In the genomic region with DNA sequence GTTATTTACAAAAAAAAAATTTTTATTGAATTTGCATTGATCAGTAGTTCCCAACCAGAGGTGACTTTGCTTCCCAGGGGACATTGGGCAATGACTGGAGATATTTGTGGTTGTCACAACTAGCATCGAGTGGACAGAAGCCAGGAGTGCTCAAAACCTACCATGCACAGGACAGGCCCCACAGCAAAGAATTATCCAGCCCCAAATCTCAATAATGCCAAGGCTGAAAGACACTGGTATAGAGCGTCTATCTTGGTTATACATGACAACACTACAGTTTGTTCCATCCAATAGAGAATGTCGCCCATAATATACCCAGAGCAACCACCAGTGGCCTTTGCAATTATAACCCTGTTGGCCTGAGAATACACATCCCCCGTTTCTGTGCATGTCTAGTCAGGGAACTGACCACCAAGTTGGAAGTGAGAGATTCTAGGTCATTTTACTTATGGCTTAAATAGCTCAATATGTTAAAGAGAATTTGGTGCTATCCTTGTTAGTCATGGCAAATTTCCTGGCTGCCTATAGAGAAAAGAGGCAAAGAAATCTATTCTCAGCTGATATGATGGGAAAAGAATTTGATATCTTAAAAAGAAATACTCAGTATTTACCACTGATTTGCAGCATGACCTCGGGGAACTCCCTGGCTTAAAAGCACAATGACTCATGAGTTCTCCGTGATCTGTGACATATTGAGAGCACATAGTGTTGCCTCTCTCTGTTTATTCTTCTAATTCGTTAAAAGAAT, we compare ENCODE assay signal across 11 cellular contexts.
DNase-seq lines count a peak whose midpoint lies in the region; ATAC-seq, FAIRE-seq and TF ChIP-seq lines count a peak whose summit lies in the region.
"Had no signal": no experiment of that assay in that cellular context is flagged by ENCODE, and none has a peak within 500 bp of the region (broad histone marks: within the 10 kb centered on the region; RNA-seq: fewer than 3 reads in every experiment).

No MANE protein-coding gene starts in this region.

- peak in 1 of 6 experiments; percentile 3 for TF ChIP-seq CTCF in adrenal gland (IDR thresholded peaks at IDR 0.05)
- TF ChIP-seq CTCF in lung (IDR thresholded peaks at IDR 0.05; ENCODE audit: control extremely low read depth, extremely low read depth): no peak

- in situ Hi-C loops in Caki2 (cut with HindIII; ENCODE audit: low pct_unique_long_range_greater_than_20kb, low sequenced_read_pairs) (no loop called here), HAP-1 (cut with MboI; ENCODE audit: low sequenced_read_pairs) (no loop called here)

- H3K27ac ChIP-seq in adrenal gland (peak overlapping the region in 2 of 5 donors; percentile 10 to 31), lung (ENCODE audit: low read depth in 1 of 2, low read length in 1 of 2) (no peak overlapping the region)
- H3K27ac ChIP-seq: neural progenitor cell had no signal

- H3K4me3 Mint-ChIP-seq in effector memory CD8-positive, alpha-beta T cell: no peak overlapping the region
- H3K4me3 Mint-ChIP-seq: endodermal cell, neural progenitor cell had no signal

- H3K9me3 Mint-ChIP-seq in effector memory CD8-positive, alpha-beta T cell: no peaks in the 10 kb centered on the region
- H3K9me3 Mint-ChIP-seq: endodermal cell had no signal

- H3K4me3 ChIP-seq in adrenal gland (no peak overlapping the region), lung (no peak overlapping the region), HAP-1 (no peak overlapping the region)
- H3K4me3 ChIP-seq: neural progenitor cell had no signal

- intact Hi-C loops in adrenal gland (cut with DNase I): no loop called here

- H3K9me3 ChIP-seq in adrenal gland (replicated peaks in 1 of 3) (no peaks in the 10 kb centered on the region), lung (ENCODE audit: control insufficient read depth in 2 of 2, insufficient read depth in 1 of 2, low read length in 1 of 2) (no peaks in the 10 kb centered on the region), HAP-1 (no peaks in the 10 kb centered on the region)

- DNase-seq in Caki2 (ENCODE audit: low read depth) (peak; percentile 55), H54 (ENCODE audit: insufficient read length, low spot score) (no peak), adrenal gland (peak; percentile 33 to 64 (median 49)), lung (ENCODE audit: low spot score) (no peak), HAP-1 (ENCODE audit: low spot score in 2 of 2) (no peak), GDM1 (lab: John Stamatoyannopoulos, UW) (no peak)
- DNase-seq in activated effector memory CD4-positive, alpha-beta T cell treated with anti-CD3 and anti-CD28 coated beads, Interleukin-2, amount 50 U/mL, for 16 hours: no peak
- DNase-seq in effector memory CD8-positive, alpha-beta T cell: no peak
- DNase-seq: activated CD4-positive, alpha-beta T cell treated with anti-CD3 and anti-CD28 coated beads, Interleukin-2, amount 50 U/mL, for 1 hour; endodermal cell had no signal

- TF ChIP-seq POLR2A in H54 (IDR thresholded peaks at IDR 0.05; ENCODE audit: low read depth, low read length) (no peak), adrenal gland (IDR thresholded peaks at IDR 0.05) (no peak)

- H3K4me1 Mint-ChIP-seq in effector memory CD8-positive, alpha-beta T cell (ENCODE audit: low read depth in 2 of 2): peaks cover 4 to 5% of the 10 kb centered on the region in 2 donors
- H3K4me1 Mint-ChIP-seq: endodermal cell had no signal

- peak; percentile 47 for ATAC-seq in lung (ENCODE audit: insufficient read depth, low FRiP score)
- ATAC-seq in effector memory CD8-positive, alpha-beta T cell (replicated peaks): no peak

- no peaks in the 10 kb centered on the region for H3K36me3 Mint-ChIP-seq in effector memory CD8-positive, alpha-beta T cell (ENCODE audit: insufficient read depth)
- H3K36me3 Mint-ChIP-seq: neural progenitor cell had no signal

- peaks cover 19 to 21% of the 10 kb centered on the region in 2 donors for H3K27me3 Mint-ChIP-seq in effector memory CD8-positive, alpha-beta T cell

- H3K4me1 ChIP-seq in adrenal gland (replicated peaks in 1 of 2) (peaks cover 8 to 9% of the 10 kb centered on the region in 2 donors), lung (ENCODE audit: control insufficient read depth in 2 of 2, insufficient read depth in 2 of 2, low read length in 2 of 2) (peaks cover 0 to 3% of the 10 kb centered on the region in 2 donors), HAP-1 (no peaks in the 10 kb centered on the region)
- H3K4me1 ChIP-seq: neural progenitor cell had no signal

- 42 to 48% (median 45%) methylated on average over 7 of the region's 7 CpGs for WGBS in adrenal gland, 4 donors
- WGBS in lung, 2 donors: 50 to 58% methylated on average over 7 of the region's 7 CpGs

- H3K36me3 ChIP-seq in adrenal gland (replicated peaks in 1 of 2) (no peaks in the 10 kb centered on the region), lung (ENCODE audit: control insufficient read depth in 2 of 2, insufficient read depth in 2 of 2, low read length in 2 of 2) (no peaks in the 10 kb centered on the region), HAP-1 (replicated peaks) (no peaks in the 10 kb centered on the region)
- H3K36me3 ChIP-seq: neural progenitor cell had no signal

- H3K27ac Mint-ChIP-seq in effector memory CD8-positive, alpha-beta T cell: no peak overlapping the region
- H3K27ac Mint-ChIP-seq: endodermal cell, neural progenitor cell had no signal

- H3K27me3 ChIP-seq in adrenal gland (no peaks in the 10 kb centered on the region), lung (ENCODE audit: control insufficient read depth, insufficient read depth) (no peaks in the 10 kb centered on the region), HAP-1 (ENCODE audit: low read depth) (no peaks in the 10 kb centered on the region)
- H3K27me3 ChIP-seq: neural progenitor cell had no signal

- FAIRE-seq in H54 (lab: Jason Lieb, UNC): peak; percentile 91

Comparison
In these comparisons a context has a peak if more than half of its experiments do, and no peak if none do; other contexts are left out.
1. DNase-seq: peak in Caki2 (single experiment) and adrenal gland (7 of 7); none in H54 (single experiment), lung (single experiment), activated effector memory CD4-positive, alpha-beta T cell treated with anti-CD3 and anti-CD28 coated beads, Interleukin-2, amount 50 U/mL, for 16 hours (single experiment), HAP-1 (0 of 2), GDM1 (single experiment) and effector memory CD8-positive, alpha-beta T cell (0 of 3).